Comparison of ENCODE assay signal across 11 cellular contexts in genomic region chr6:31948753-31949413, GRCh38. TPM values are rescaled to one million over a fixed set of nuclear protein-coding genes. Genes with fewer than 3 reads are reported as not detected.
DNase-seq lines count a peak whose midpoint lies in the region; ATAC-seq, FAIRE-seq and TF ChIP-seq lines count a peak whose summit lies in the region.
"Had no signal": no experiment of that assay in that cellular context is flagged by ENCODE, and none has a peak within 500 bp of the region (broad histone marks: within the 10 kb centered on the region; RNA-seq: fewer than 3 reads in every experiment).

No MANE protein-coding gene starts in this region.

- CTCF ChIA-PET in GM12878 (lab: Yijun Ruan, JAX) = no interaction called here

- TF ChIP-seq CTCF in GM12878 (IDR thresholded peaks at IDR 0.05 in 2 of 3, conservative IDR thresholded peaks at IDR 0.05 in 1 of 3; ENCODE audit: control insufficient read depth in 2 of 3, extremely low read depth in 1 of 3, insufficient read depth in 1 of 3, low read depth in 3 of 3, low read length in 3 of 3) (no peak), osteoblast (IDR thresholded peaks at IDR 0.05; ENCODE audit: extremely low read depth, low read depth, low read length) (no peak)

- RAD21 ChIA-PET in GM12878 (lab: Charles Lee; ENCODE audit: unreplicated experiment) = no interaction called here

- H3K9me3 ChIP-seq in GM12878 (replicated peaks; ENCODE audit: control insufficient read depth, insufficient read depth, low read length) (no peaks in the 10 kb centered on the region), osteoblast (ENCODE audit: low read depth, low read length) (no peaks in the 10 kb centered on the region)

- no peak for TF ChIP-seq EP300 in GM12878 (IDR thresholded peaks at IDR 0.05; ENCODE audit: borderline replicate concordance in 1 of 2, control insufficient read depth in 1 of 2, low read depth in 2 of 2, low read length in 2 of 2)

- in situ Hi-C loops in GM12878 (cut with MboI) = no loop called here

- H2AFZ ChIP-seq in GM12878 (ENCODE audit: control insufficient read depth, low read depth, low read length) (no peak overlapping the region), osteoblast (ENCODE audit: low read length) (no peak overlapping the region)

- H3K4me1 ChIP-seq in GM12878 (ENCODE audit: control insufficient read depth, insufficient read depth, low read length) (peaks cover 3% of the 10 kb centered on the region; the same call in 1 of the 2 replicates), osteoblast (ENCODE audit: insufficient read depth, low read length) (peaks cover 23% of the 10 kb centered on the region)

- H3K27me3 ChIP-seq in GM12878 (replicated peaks in 1 of 2; ENCODE audit: control insufficient read depth in 2 of 2, insufficient read depth in 2 of 2, low read length in 1 of 2) = no peaks in the 10 kb centered on the region
- no peaks in the 10 kb centered on the region for H3K27me3 ChIP-seq in osteoblast (ENCODE audit: insufficient read depth, low read length)
- H3K27me3 ChIP-seq: cardiac muscle cell had no signal

- intact Hi-C loops in GM12878 (cut with micrococcal nuclease; ENCODE audit: unreplicated experiment) (no loop called here), left ventricle myocardium superior (cut with micrococcal nuclease) (no loop called here)

- peak; percentile 37 for DNase-seq in HPDE6-E6E7 (ENCODE audit: extremely low spot score)
- no peak for DNase-seq in GM12878 (ENCODE audit: low read depth, low spot score)
- peak; percentile 84 for DNase-seq in osteoblast (ENCODE audit: insufficient read length, low spot score, missing footprints)
- DNase-seq in urothelium cell line (ENCODE audit: low spot score) = no peak
- DNase-seq in left ventricle myocardium superior = no peak
- no peak for DNase-seq in NCI-H1417 (lab: John Stamatoyannopoulos, UW)
- DNase-seq: activated T-cell treated with anti-CD3 and anti-CD28 coated beads for 4 hours, mesendoderm, right cardiac atrium had no signal

- H4K20me1 ChIP-seq in GM12878 (ENCODE audit: control insufficient read depth, insufficient read depth) (no peaks in the 10 kb centered on the region), osteoblast (ENCODE audit: insufficient read depth, low read length) (no peaks in the 10 kb centered on the region)

- WGBS in GM12878 (ENCODE audit: insufficient coverage, insufficient replicate concordance, low lambda C conversion rate, missing lambda C conversion rate) = 92% methylated on average over 6 of the region's 6 CpGs

- no peak for TF ChIP-seq RAD21 in GM12878 (IDR thresholded peaks at IDR 0.05; ENCODE audit: insufficient read depth, low read depth, low read length)

- peak; percentile 29; the same call in 1 of the 2 replicates for TF ChIP-seq POLR2A in GM12878 (IDR thresholded peaks at IDR 0.05; ENCODE audit: low read depth, low read length)

- POLR2A ChIA-PET in GM12878 (lab: Charles Lee) = no interaction called here

- no peaks in the 10 kb centered on the region for H3K79me2 ChIP-seq in GM12878 (ENCODE audit: control insufficient read depth, insufficient read depth, low read length)
- H3K79me2 ChIP-seq in osteoblast (ENCODE audit: insufficient read depth, low read length) = no peaks in the 10 kb centered on the region

- FAIRE-seq in GM12878 (lab: Jason Lieb, UNC) = no peak
- no peak for FAIRE-seq in urothelium cell line (lab: Jason Lieb, UNC)

- SMC1A ChIA-PET in GM12878 (lab: Charles Lee; ENCODE audit: uncharacterized antibody, unreplicated experiment) = no interaction called here

- H3K36me3 ChIP-seq in GM12878 (ENCODE audit: control insufficient read depth in 2 of 2, insufficient read depth in 2 of 2, low read length in 1 of 2) (peaks cover 3 to 11% of the 10 kb centered on the region in 2 experiments; a peak in 2 of 4 replicates), osteoblast (ENCODE audit: insufficient read depth, low read length) (peaks cover 27% of the 10 kb centered on the region)

- BruUV-seq in GM12878 (replicated peaks; lab: Mats Ljungman, UMichigan) = no TSS peak

- no peak for ATAC-seq in GM12878
- ATAC-seq in left ventricle myocardium superior = no peak
- ATAC-seq: right cardiac atrium had no signal

- no peak overlapping the region for H3K9ac ChIP-seq in GM12878 (ENCODE audit: control insufficient read depth, insufficient read depth, low read length)

- H3K4me3 ChIP-seq in GM12878 (no peak overlapping the region), osteoblast (ENCODE audit: insufficient read depth, low read length) (no peak overlapping the region)
- H3K4me3 ChIP-seq: cardiac muscle cell had no signal

- H3K4me2 ChIP-seq in GM12878 (ENCODE audit: control insufficient read depth, insufficient read depth) (no peak overlapping the region), osteoblast (ENCODE audit: insufficient read depth, low read length) (no peak overlapping the region)

- H3K27ac ChIP-seq in GM12878 (ENCODE audit: control insufficient read depth, insufficient read depth) (no peak overlapping the region), osteoblast (ENCODE audit: low read depth, low read length) (no peak overlapping the region)

RNA-seq across cellular contexts. Expression of gene CFB, which starts 3.0 kb away (rescaled TPM):
- 0.27 and 1.1 TPM in 2 replicates for total RNA-seq in GM12878 (2013; cell fraction: nucleolus; rRNA removed)
- total RNA-seq in GM12878 (2014; rRNA removed) (not detected in 2 replicates), GM12878 (2014; rRNA removed; fragmentation: Illumina TruSeq; extraction: Trizol) (not detected in 2 replicates), GM12878 (2021) (0.44 and 0.72 TPM in 2 replicates), osteoblast (16.5 and 26.8 TPM in 2 replicates), left ventricle myocardium superior (39.6 TPM)
- polyA plus RNA-seq in GM12878 (2011; ENCODE audit: low read depth) = not detected
- polyA plus RNA-seq in GM12878 (2011; rRNA removed) (not detected in 2 replicates), GM12878 (2014; fragmentation: Illumina TruSeq; extraction: Trizol) (not detected in 2 replicates), GM12878 (2014; fragmentation: Nextera tagmentation; extraction: Ambion mirVana) (under 1 TPM in 1 of 2 experiments, not detected in 1; 0.09 TPM), GM12878 (2014; rRNA removed) (not detected in 2 replicates), GM12878 (2016; fragmentation: Nextera tagmentation; extraction: Ambion mirVana) (1 to 10 TPM in 1 of 2 experiments, not detected in 1; 1.7 TPM)
- polyA plus RNA-seq in GM12878 (2011; cell fraction: cytosol; rRNA removed) = not detected in 2 replicates
- 0.57 and 0.63 TPM in 2 replicates for polyA plus RNA-seq in GM12878 (2011; cell fraction: nucleus; rRNA removed)
- polyA plus RNA-seq in GM12878 (2012) = 0.41 and 0.72 TPM in 2 replicates
- polyA minus RNA-seq in GM12878 (2011; rRNA and poly(A)+ RNA removed) = not detected in 2 replicates
- polyA minus RNA-seq in GM12878 (2011; cell fraction: cytosol; rRNA and poly(A)+ RNA removed) = 1.7 and 3.8 TPM in 2 replicates
- 0.48 and 0.57 TPM in 2 replicates for polyA minus RNA-seq in GM12878 (2011; cell fraction: nucleus; rRNA and poly(A)+ RNA removed)

RNA-seq across cellular contexts. Expression of gene NELFE, which starts 9.9 kb away (rescaled TPM):
- 18.0 and 20.4 TPM in 2 replicates for total RNA-seq in GM12878 (2013; cell fraction: nucleolus; rRNA removed)
- 49.0 and 51.9 TPM in 2 replicates for total RNA-seq in GM12878 (2014; rRNA removed)
- total RNA-seq in GM12878 (2014; rRNA removed; fragmentation: Illumina TruSeq; extraction: Trizol) = 64.9 and 68.5 TPM in 2 replicates
- 47.6 and 51.1 TPM in 2 replicates for total RNA-seq in GM12878 (2021)
- 22.5 TPM for polyA plus RNA-seq in GM12878 (2011; ENCODE audit: low read depth)
- polyA plus RNA-seq in GM12878 (2011; rRNA removed) = 29.0 and 39.5 TPM in 2 replicates
- polyA plus RNA-seq in GM12878 (2011; cell fraction: cytosol; rRNA removed) = 38.1 and 41.4 TPM in 2 replicates
- 31.9 and 33.2 TPM in 2 replicates for polyA plus RNA-seq in GM12878 (2011; cell fraction: nucleus; rRNA removed)
- polyA plus RNA-seq in GM12878 (2012) = 42.4 and 46.9 TPM in 2 replicates
- polyA plus RNA-seq in GM12878 (2014; fragmentation: Illumina TruSeq; extraction: Trizol) = 42.8 and 68.2 TPM in 2 replicates
- 10 to 100 TPM in 1 of 2 experiments, 1 to 10 TPM in 1; 8.5 to 20.0 TPM for polyA plus RNA-seq in GM12878 (2014; fragmentation: Nextera tagmentation; extraction: Ambion mirVana)
- 63.5 and 75.9 TPM in 2 replicates for polyA plus RNA-seq in GM12878 (2014; rRNA removed)
- polyA plus RNA-seq in GM12878 (2016; fragmentation: Nextera tagmentation; extraction: Ambion mirVana) = 100 to 1,000 TPM in 1 of 2 experiments, 10 to 100 TPM in 1; 95.1 to 105 TPM
- polyA minus RNA-seq in GM12878 (2011; rRNA and poly(A)+ RNA removed) = 17.6 and 24.8 TPM in 2 replicates
- polyA minus RNA-seq in GM12878 (2011; cell fraction: cytosol; rRNA and poly(A)+ RNA removed) = 14.7 and 17.8 TPM in 2 replicates
- 11.7 and 17.0 TPM in 2 replicates for polyA minus RNA-seq in GM12878 (2011; cell fraction: nucleus; rRNA and poly(A)+ RNA removed)
- 86.5 and 95.8 TPM in 2 replicates for total RNA-seq in osteoblast
- total RNA-seq in left ventricle myocardium superior = 42.0 TPM

RNA-seq across cellular contexts. Expression of gene SKIC2, which starts 10.1 kb away (rescaled TPM):
- 77.1 and 89.2 TPM in 2 replicates for total RNA-seq in GM12878 (2013; cell fraction: nucleolus; rRNA removed)
- total RNA-seq in GM12878 (2014; rRNA removed) (29.1 and 34.6 TPM in 2 replicates), GM12878 (2014; rRNA removed; fragmentation: Illumina TruSeq; extraction: Trizol) (20.5 and 20.8 TPM in 2 replicates), GM12878 (2021) (73.7 and 79.2 TPM in 2 replicates), osteoblast (42.0 and 46.0 TPM in 2 replicates), left ventricle myocardium superior (31.5 TPM)
- polyA plus RNA-seq in GM12878 (2011; ENCODE audit: low read depth) = 29.9 TPM
- polyA plus RNA-seq in GM12878 (2011; rRNA removed) (13.6 and 20.8 TPM in 2 replicates), GM12878 (2014; fragmentation: Illumina TruSeq; extraction: Trizol) (22.5 and 30.3 TPM in 2 replicates), GM12878 (2014; fragmentation: Nextera tagmentation; extraction: Ambion mirVana) (1 to 10 TPM; 3.3 to 9.3 TPM), GM12878 (2014; rRNA removed) (41.2 and 41.4 TPM in 2 replicates), GM12878 (2016; fragmentation: Nextera tagmentation; extraction: Ambion mirVana) (10 to 100 TPM; 55.5 to 63.7 TPM)
- polyA plus RNA-seq in GM12878 (2011; cell fraction: cytosol; rRNA removed) = 29.3 and 37.8 TPM in 2 replicates
- polyA plus RNA-seq in GM12878 (2011; cell fraction: nucleus; rRNA removed) = 266 and 274 TPM in 2 replicates
- 52.5 and 53.7 TPM in 2 replicates for polyA plus RNA-seq in GM12878 (2012)
- polyA minus RNA-seq in GM12878 (2011; rRNA and poly(A)+ RNA removed) = 60.5 and 73.0 TPM in 2 replicates
- 12.8 and 19.4 TPM in 2 replicates for polyA minus RNA-seq in GM12878 (2011; cell fraction: cytosol; rRNA and poly(A)+ RNA removed)
- 92.6 and 122 TPM in 2 replicates for polyA minus RNA-seq in GM12878 (2011; cell fraction: nucleus; rRNA and poly(A)+ RNA removed)

RNA-seq across cellular contexts. Expression of gene C2, which starts 21.4 kb away (rescaled TPM):
- total RNA-seq in GM12878 (2013; cell fraction: nucleolus; rRNA removed) = 0.67 and 1.3 TPM in 2 replicates
- total RNA-seq in GM12878 (2014; rRNA removed) = 0.06 and 0.16 TPM in 2 replicates
- not detected in 2 replicates for total RNA-seq in GM12878 (2014; rRNA removed; fragmentation: Illumina TruSeq; extraction: Trizol)
- total RNA-seq in GM12878 (2021) = 0.58 and 0.97 TPM in 2 replicates
- not detected for polyA plus RNA-seq in GM12878 (2011; ENCODE audit: low read depth)
- 0.27 and 0.65 TPM in 2 replicates for polyA plus RNA-seq in GM12878 (2011; rRNA removed)
- polyA plus RNA-seq in GM12878 (2011; cell fraction: cytosol; rRNA removed) = 0.40 and 0.42 TPM in 2 replicates
- 0.31 and 0.94 TPM in 2 replicates for polyA plus RNA-seq in GM12878 (2011; cell fraction: nucleus; rRNA removed)
- 0.24 and 0.62 TPM in 2 replicates for polyA plus RNA-seq in GM12878 (2012)
- polyA plus RNA-seq in GM12878 (2014; fragmentation: Illumina TruSeq; extraction: Trizol) = 0.21 TPM in 1 of 2 replicates, not detected in the other
- polyA plus RNA-seq in GM12878 (2014; fragmentation: Nextera tagmentation; extraction: Ambion mirVana) = not detected
- polyA plus RNA-seq in GM12878 (2014; rRNA removed) = 0.18 TPM in 1 of 2 replicates, not detected in the other
- polyA plus RNA-seq in GM12878 (2016; fragmentation: Nextera tagmentation; extraction: Ambion mirVana) = under 1 TPM in 1 of 2 experiments, not detected in 1; 0.15 TPM
- polyA minus RNA-seq in GM12878 (2011; rRNA and poly(A)+ RNA removed) = 0.29 TPM in 1 of 2 replicates, not detected in the other
- not detected in 2 replicates for polyA minus RNA-seq in GM12878 (2011; cell fraction: cytosol; rRNA and poly(A)+ RNA removed)
- 0.12 TPM in 1 of 2 replicates, not detected in the other for polyA minus RNA-seq in GM12878 (2011; cell fraction: nucleus; rRNA and poly(A)+ RNA removed)
- 12.7 and 18.0 TPM in 2 replicates for total RNA-seq in osteoblast
- total RNA-seq in left ventricle myocardium superior = 5.8 TPM
- total RNA-seq: glomerular endothelial cell had no signal

RNA-seq across cellular contexts. Expression of gene DXO, which starts 23.1 kb away (rescaled TPM):
- 21.1 and 23.4 TPM in 2 replicates for total RNA-seq in GM12878 (2013; cell fraction: nucleolus; rRNA removed)
- 17.4 and 17.6 TPM in 2 replicates for total RNA-seq in GM12878 (2014; rRNA removed)
- total RNA-seq in GM12878 (2014; rRNA removed; fragmentation: Illumina TruSeq; extraction: Trizol) = 11.7 and 12.3 TPM in 2 replicates
- total RNA-seq in GM12878 (2021) = 18.5 and 20.2 TPM in 2 replicates
- polyA plus RNA-seq in GM12878 (2011; ENCODE audit: low read depth) = 10.8 TPM
- 6.5 and 13.4 TPM in 2 replicates for polyA plus RNA-seq in GM12878 (2011; rRNA removed)
- 22.0 and 24.7 TPM in 2 replicates for polyA plus RNA-seq in GM12878 (2011; cell fraction: cytosol; rRNA removed)
- 77.8 and 90.8 TPM in 2 replicates for polyA plus RNA-seq in GM12878 (2011; cell fraction: nucleus; rRNA removed)
- polyA plus RNA-seq in GM12878 (2012) = 19.5 and 22.7 TPM in 2 replicates
- 14.7 and 14.9 TPM in 2 replicates for polyA plus RNA-seq in GM12878 (2014; fragmentation: Illumina TruSeq; extraction: Trizol)
- polyA plus RNA-seq in GM12878 (2014; fragmentation: Nextera tagmentation; extraction: Ambion mirVana) = 1 to 10 TPM; 4.5 to 6.4 TPM
- 21.4 and 23.5 TPM in 2 replicates for polyA plus RNA-seq in GM12878 (2014; rRNA removed)
- polyA plus RNA-seq in GM12878 (2016; fragmentation: Nextera tagmentation; extraction: Ambion mirVana) = 10 to 100 TPM; 18.9 to 20.8 TPM
- polyA minus RNA-seq in GM12878 (2011; rRNA and poly(A)+ RNA removed) = 9.9 and 19.3 TPM in 2 replicates
- polyA minus RNA-seq in GM12878 (2011; cell fraction: cytosol; rRNA and poly(A)+ RNA removed) = 4.9 and 9.1 TPM in 2 replicates
- 24.3 and 30.0 TPM in 2 replicates for polyA minus RNA-seq in GM12878 (2011; cell fraction: nucleus; rRNA and poly(A)+ RNA removed)
- 16.8 and 18.1 TPM in 2 replicates for total RNA-seq in osteoblast
- total RNA-seq in left ventricle myocardium superior = 11.5 TPM

Comparison
In these comparisons a context has a peak if more than half of its experiments do, and no peak if none do; other contexts are left out.
1. DNase-seq: peak in HPDE6-E6E7 (single experiment) and osteoblast (single experiment); none in GM12878 (single experiment), urothelium cell line (single experiment), left ventricle myocardium superior (single experiment) and NCI-H1417 (0 of 3).